Comparison of ENCODE assay signal across 6 cellular contexts in genomic region chr1:109668123-109668800, GRCh38. TPM values are rescaled to one million over a fixed set of nuclear protein-coding genes. Genes with fewer than 3 reads are reported as not detected.
DNase-seq lines count a peak whose midpoint lies in the region; ATAC-seq and TF ChIP-seq lines count a peak whose summit lies in the region.

No MANE protein-coding gene starts in this region.

- H3K79me2 ChIP-seq in OCI-LY3 (ENCODE audit: low read length): no peaks in the 10 kb centered on the region

- H3K4me1 ChIP-seq in OCI-LY3 (ENCODE audit: low read length): peaks cover 15% of the 10 kb centered on the region
- peaks cover 15% of the 10 kb centered on the region for H3K4me1 ChIP-seq in stomach smooth muscle (ENCODE audit: control insufficient read depth, insufficient read depth, low read length)

- no peak overlapping the region for H3K27ac Mint-ChIP-seq in glutamatergic neuron (ENCODE audit: unreplicated experiment)

- DNase-seq in glutamatergic neuron (no peak), NCI-H146 treated with DMSO at 0.1 percent for 48 hours (lab: John Stamatoyannopoulos, UW; ENCODE audit: unreplicated experiment) (no peak)
- DNase-seq in effector CD4-positive, alpha-beta T cell: no peak

- peak overlapping the region; percentile 96 for H3K4me2 ChIP-seq in OCI-LY3 (ENCODE audit: low read length)

- no peak overlapping the region for H3K27ac ChIP-seq in OCI-LY3 (ENCODE audit: low read length)
- no peak overlapping the region for H3K27ac ChIP-seq in stomach smooth muscle (ENCODE audit: low read length)

- H4K20me1 ChIP-seq in OCI-LY3 (ENCODE audit: insufficient read depth, low read length): no peaks in the 10 kb centered on the region

- H3K4me1 Mint-ChIP-seq in glutamatergic neuron (ENCODE audit: low read depth, unreplicated experiment): peaks cover 6% of the 10 kb centered on the region

- peaks cover 5% of the 10 kb centered on the region for H3K9me3 Mint-ChIP-seq in glutamatergic neuron (ENCODE audit: unreplicated experiment)

- H3K27me3 ChIP-seq in OCI-LY3 (ENCODE audit: low read depth, low read length) (no peaks in the 10 kb centered on the region), stomach smooth muscle (ENCODE audit: control insufficient read depth in 1 of 2, insufficient read depth in 2 of 2, low read length in 2 of 2) (no peaks in the 10 kb centered on the region)

- no peak for TF ChIP-seq CTCF in OCI-LY3 (IDR thresholded peaks at IDR 0.05; ENCODE audit: low read depth, low read length)
- TF ChIP-seq CTCF in glutamatergic neuron (IDR thresholded peaks at IDR 0.05; ENCODE audit: partially characterized antibody, unreplicated experiment): no peak

- H3K36me3 ChIP-seq in OCI-LY3 (replicated peaks; ENCODE audit: low read depth, low read length) (no peaks in the 10 kb centered on the region), stomach smooth muscle (ENCODE audit: control insufficient read depth in 2 of 2, insufficient read depth in 2 of 2, low read length in 2 of 2) (peaks cover 2 to 13% of the 10 kb centered on the region in 2 donors)

- ATAC-seq in GM18517 (IDR thresholded peaks at IDR 0.05; ENCODE audit: unreplicated experiment): no peak

- H3K9ac ChIP-seq in OCI-LY3 (ENCODE audit: low read length) (peak overlapping the region; percentile 54), stomach smooth muscle (ENCODE audit: low read length in 2 of 2) (peak overlapping the region; percentile 54 to 62)

- H3K4me3 ChIP-seq in OCI-LY3 (ENCODE audit: low read length) (peak overlapping the region; percentile 81), stomach smooth muscle (ENCODE audit: low read length in 2 of 2) (peak overlapping the region; percentile 60 to 75)

- H3K4me3 Mint-ChIP-seq in glutamatergic neuron (ENCODE audit: unreplicated experiment): peak overlapping the region; percentile 82

- peak overlapping the region; percentile 86; the same call in 1 of the 2 replicates for H2AFZ ChIP-seq in OCI-LY3 (ENCODE audit: low read depth, low read length)

- H3K27me3 Mint-ChIP-seq in glutamatergic neuron (ENCODE audit: unreplicated experiment): peaks cover 7% of the 10 kb centered on the region

- H3K9me3 ChIP-seq in OCI-LY3 (ENCODE audit: insufficient read depth, low read length): no peaks in the 10 kb centered on the region
- no peaks in the 10 kb centered on the region for H3K9me3 ChIP-seq in stomach smooth muscle (ENCODE audit: control insufficient read depth in 2 of 2, low read length in 2 of 2)

- H3K36me3 Mint-ChIP-seq in glutamatergic neuron (ENCODE audit: unreplicated experiment): no peaks in the 10 kb centered on the region

RNA-seq across cellular contexts. Expression of gene GSTM2, which starts 0.4 kb away (rescaled TPM):
- total RNA-seq in glutamatergic neuron (ENCODE audit: unreplicated experiment): 33.6 TPM

RNA-seq across cellular contexts. Expression of gene GSTM4, which starts 12.4 kb away (rescaled TPM):
- 12.3 TPM for total RNA-seq in glutamatergic neuron (ENCODE audit: unreplicated experiment)

RNA-seq across cellular contexts. Expression of gene GSTM1, which starts 19.4 kb away (rescaled TPM):
- not detected for total RNA-seq in glutamatergic neuron (ENCODE audit: unreplicated experiment)

RNA-seq across cellular contexts. Expression of gene GSTM5, which starts 43.8 kb away (rescaled TPM):
- 0.20 TPM for total RNA-seq in glutamatergic neuron (ENCODE audit: unreplicated experiment)

RNA-seq across cellular contexts. Expression of gene AMPD2, which starts 48.6 kb away (rescaled TPM):
- total RNA-seq in glutamatergic neuron (ENCODE audit: unreplicated experiment): 49.3 TPM
